Comparison of ENCODE assay signal across 29 cellular contexts in genomic region chr13:96491103-96491502, GRCh38.
"Had no signal": no experiment of that assay in that cellular context is flagged by ENCODE, and none has a peak within 500 bp of the region (broad histone marks: within the 10 kb centered on the region; RNA-seq: fewer than 3 reads in every experiment).

No MANE protein-coding gene starts in this region.

- H3K4me1 Mint-ChIP-seq: endodermal cell had no signal

- H3K9me3 ChIP-seq: colonic mucosa, esophagus squamous epithelium, gastrocnemius medialis, gastroesophageal sphincter, heart left ventricle had no signal

- H3K27me3 ChIP-seq: colonic mucosa, dorsolateral prefrontal cortex, esophagus muscularis mucosa, esophagus squamous epithelium, foreskin keratinocyte, gastrocnemius medialis, gastroesophageal sphincter, heart left ventricle, heart right ventricle, hepatocyte had no signal

- H3K4me3 Mint-ChIP-seq: dendritic cell treated with granulocyte-macrophage colony-stimulating factor and Interleukin-4, amounts not matched to agents 40 ng/mL and 50 ng/mL, for 4 days; effector memory CD8-positive, alpha-beta T cell; endodermal cell had no signal

- H3K27me3 Mint-ChIP-seq: dendritic cell treated with granulocyte-macrophage colony-stimulating factor and Interleukin-4, amounts not matched to agents 40 ng/mL and 50 ng/mL, for 4 days; effector memory CD8-positive, alpha-beta T cell had no signal

- H3K27ac Mint-ChIP-seq: dendritic cell treated with granulocyte-macrophage colony-stimulating factor and Interleukin-4, amounts not matched to agents 40 ng/mL and 50 ng/mL, for 4 days; effector memory CD8-positive, alpha-beta T cell; endodermal cell had no signal

- DNase-seq: colonic mucosa; cortex of kidney; dermis blood vessel endothelial cell; dorsolateral prefrontal cortex; effector CD4-positive, alpha-beta T cell; effector CD8-positive, alpha-beta T cell; effector memory CD4-positive, alpha-beta T cell; effector memory CD8-positive, alpha-beta T cell; endodermal cell; erythroblast; esophagus squamous epithelium; foreskin fibroblast; foreskin keratinocyte; foreskin melanocyte; gastrocnemius medialis; head of caudate nucleus; heart left ventricle; heart right ventricle had no signal

- H3K36me3 ChIP-seq: colonic mucosa, esophagus muscularis mucosa, esophagus squamous epithelium, gastrocnemius medialis, gastroesophageal sphincter, heart left ventricle, heart right ventricle had no signal

- FAIRE-seq: colon, endometrium, endothelial cell of umbilical vein, frontal cortex had no signal

- H3K4me3 ChIP-seq: colonic mucosa, coronary artery, dorsolateral prefrontal cortex, esophagus muscularis mucosa, esophagus squamous epithelium, gastrocnemius medialis, gastroesophageal sphincter, heart left ventricle, heart right ventricle, hepatocyte had no signal

- H3K4me1 ChIP-seq: colonic mucosa, esophagus muscularis mucosa, esophagus squamous epithelium, foreskin keratinocyte, gastrocnemius medialis, gastroesophageal sphincter, heart right ventricle had no signal

- ATAC-seq: effector memory CD8-positive, alpha-beta T cell; esophagus mucosa; foreskin keratinocyte; gastrocnemius medialis; gastroesophageal sphincter had no signal

- H3K9me3 Mint-ChIP-seq: endodermal cell had no signal

- H3K27ac ChIP-seq: colonic mucosa, coronary artery, dorsolateral prefrontal cortex, epithelial cell of prostate, esophagus muscularis mucosa, esophagus squamous epithelium, foreskin keratinocyte, gastrocnemius medialis, gastroesophageal sphincter, heart left ventricle, hepatocyte had no signal
